26 cellular contexts compared by ENCODE assay signal in genomic region chr3:73422556-73422955, GRCh38.
DNase-seq lines count a peak whose midpoint lies in the region; ATAC-seq and TF ChIP-seq lines count a peak whose summit lies in the region.
"Had no signal": no experiment of that assay in that cellular context is flagged by ENCODE, and none has a peak within 500 bp of the region (broad histone marks: within the 10 kb centered on the region; RNA-seq: fewer than 3 reads in every experiment).

No MANE protein-coding gene starts in this region.

- no peak for TF ChIP-seq CTCF in left ventricle myocardium inferior (IDR thresholded peaks at IDR 0.05; ENCODE audit: borderline replicate concordance)
- no peak for TF ChIP-seq CTCF in right atrium auricular region (IDR thresholded peaks at IDR 0.05)
- TF ChIP-seq CTCF in gastroesophageal sphincter (IDR thresholded peaks at IDR 0.05), result no peak
- TF ChIP-seq CTCF in prostate gland (IDR thresholded peaks at IDR 0.05), result no peak
- TF ChIP-seq CTCF in vagina (IDR thresholded peaks at IDR 0.05), result no peak

- peak overlapping the region; percentile 59 for H3K27ac ChIP-seq in left ventricle myocardium inferior (replicated peaks)
- H3K27ac ChIP-seq in right atrium auricular region, result no peak overlapping the region
- H3K27ac ChIP-seq in gastroesophageal sphincter, result peak overlapping the region; percentile 75 to 94 (median 81)
- H3K27ac ChIP-seq in prostate gland, result peak overlapping the region; percentile 26 to 46
- peak overlapping the region; percentile 75 for H3K27ac ChIP-seq in vagina
- H3K27ac ChIP-seq: cardiac muscle cell had no signal

- no peak for DNase-seq in left ventricle myocardium inferior
- no peak for DNase-seq in right atrium auricular region (ENCODE audit: low spot score)
- no peak for DNase-seq in prostate gland (ENCODE audit: low spot score)
- DNase-seq in vagina (ENCODE audit: extremely low spot score in 2 of 2), result peak in 1 of 2 donors; percentile 74
- DNase-seq in stimulated activated CD4-positive, alpha-beta T cell treated with anti-CD3 and anti-CD28 coated beads, Interleukin-4, amount 100 ng/mL, for 4 hours, result no peak
- DNase-seq in Ammon's horn (ENCODE audit: low spot score), result no peak
- no peak for DNase-seq in NCI-H1092 (lab: John Stamatoyannopoulos, UW)
- DNase-seq: ACHN; activated CD4-positive, alpha-beta memory T cell treated with anti-CD3 and anti-CD28 coated beads for 36 hours; activated CD8-positive, alpha-beta memory T cell treated with anti-CD3 and anti-CD28 coated beads, Interleukin-2, amount 50 U/mL, for 4 hours; anterior cingulate cortex; DMS153; H7; head of caudate nucleus; IMR-90; NCI-H1105; NCI-H2029; NCI-H524 treated with DMSO at 0.1 percent for 48 hours; NK-92 treated with Interleukin-12 subunit alpha and Interleukin-12 subunit beta, amount 100 ng/mL, for 24 hours; T-helper 1 cell; upper lobe of left lung had no signal

- TF ChIP-seq EP300 in gastroesophageal sphincter (IDR thresholded peaks at IDR 0.05), result peak; percentile 20

- H3K36me3 ChIP-seq in left ventricle myocardium inferior (no peaks in the 10 kb centered on the region), right atrium auricular region (no peaks in the 10 kb centered on the region), gastroesophageal sphincter (no peaks in the 10 kb centered on the region), prostate gland (no peaks in the 10 kb centered on the region), vagina (no peaks in the 10 kb centered on the region)
- H3K36me3 ChIP-seq: cardiac muscle cell, upper lobe of left lung had no signal

- WGBS in gastroesophageal sphincter (ENCODE audit: low coverage in 1 of 2), 2 donors, result 20 to 28% methylated on average over 1 to 2 of the region's 2 CpGs
- WGBS in prostate gland, result 8% methylated on average over 2 of the region's 2 CpGs

- H3K27me3 ChIP-seq in left ventricle myocardium inferior (ENCODE audit: low read depth) (no peaks in the 10 kb centered on the region), right atrium auricular region (no peaks in the 10 kb centered on the region), gastroesophageal sphincter (no peaks in the 10 kb centered on the region), prostate gland (replicated peaks; ENCODE audit: insufficient read depth) (no peaks in the 10 kb centered on the region), vagina (no peaks in the 10 kb centered on the region)
- H3K27me3 ChIP-seq: cardiac muscle cell, upper lobe of left lung had no signal

- H3K4me3 ChIP-seq in left ventricle myocardium inferior (no peak overlapping the region), right atrium auricular region (no peak overlapping the region), gastroesophageal sphincter (peak overlapping the region in 1 of 2 donors; percentile 2), prostate gland (no peak overlapping the region), vagina (no peak overlapping the region)
- H3K4me3 ChIP-seq: cardiac muscle cell, lung, upper lobe of left lung had no signal

- intact Hi-C loops in left ventricle myocardium inferior (cut with micrococcal nuclease), result no loop called here
- intact Hi-C loops in prostate gland (cut with DNase I), result loop anchor here (10.0 kb wide), 1 partner anchor 202 kb away; the partner anchor contains the start of gene PDZRN3
- intact Hi-C loops in vagina (cut with DNase I), result no loop called here

- TF ChIP-seq POLR2A in gastroesophageal sphincter (IDR thresholded peaks at IDR 0.05), result no peak
- TF ChIP-seq POLR2A in prostate gland (IDR thresholded peaks at IDR 0.05), result no peak
- TF ChIP-seq POLR2A in vagina (IDR thresholded peaks at IDR 0.05), result no peak

- H3K4me1 ChIP-seq in left ventricle myocardium inferior, result peaks cover 67% of the 10 kb centered on the region
- peaks cover 0 to 44% of the 10 kb centered on the region in 2 donors for H3K4me1 ChIP-seq in right atrium auricular region
- H3K4me1 ChIP-seq in gastroesophageal sphincter, result peaks cover 13 to 85% (median 33%) of the 10 kb centered on the region in 3 donors
- peaks cover 6% of the 10 kb centered on the region for H3K4me1 ChIP-seq in prostate gland (replicated peaks)
- peaks cover 48% of the 10 kb centered on the region for H3K4me1 ChIP-seq in vagina
- H3K4me1 ChIP-seq: upper lobe of left lung had no signal

- H3K9me3 ChIP-seq in left ventricle myocardium inferior (replicated peaks) (no peaks in the 10 kb centered on the region), right atrium auricular region (no peaks in the 10 kb centered on the region), gastroesophageal sphincter (no peaks in the 10 kb centered on the region), prostate gland (no peaks in the 10 kb centered on the region), vagina (no peaks in the 10 kb centered on the region)
- H3K9me3 ChIP-seq: upper lobe of left lung had no signal

- peak; percentile 79 for ATAC-seq in gastroesophageal sphincter
- ATAC-seq: activated CD4-positive, CD25-positive, alpha-beta regulatory T cell treated with anti-CD3 and anti-CD28 coated beads, Interleukin-2, amount 50 U/mL, for 24 hours; Panc1 had no signal

Comparison
In these comparisons a context has a peak if more than half of its experiments do, and no peak if none do; other contexts are left out.
1. H3K27ac ChIP-seq: peak in left ventricle myocardium inferior (single experiment), gastroesophageal sphincter (4 of 4), prostate gland (2 of 2) and vagina (single experiment); none in right atrium auricular region (0 of 2).